Comparison of ENCODE assay signal across 12 cellular contexts in the genomic region with DNA sequence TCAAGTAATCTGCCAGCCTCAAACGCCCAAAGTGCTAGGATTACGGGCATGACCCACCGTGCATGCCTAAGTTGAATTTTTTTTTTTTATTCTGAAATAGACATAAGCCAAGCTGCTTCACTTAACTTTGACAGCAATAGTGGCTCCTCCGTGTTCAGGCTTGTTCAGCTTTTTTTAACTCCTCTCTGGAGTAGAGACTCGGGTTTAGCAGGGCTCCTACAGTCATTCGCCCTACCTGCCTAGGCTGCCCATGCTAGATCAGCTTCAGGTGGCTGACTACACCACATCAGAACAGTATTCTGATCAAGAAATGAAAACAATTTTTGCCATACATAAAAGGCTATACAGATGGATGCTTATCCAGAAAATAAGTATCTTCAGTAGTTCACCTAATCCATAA. TPM values are rescaled to one million over a fixed set of nuclear protein-coding genes. Genes with fewer than 3 reads are reported as not detected.
DNase-seq lines count a peak whose midpoint lies in the region; ATAC-seq and TF ChIP-seq lines count a peak whose summit lies in the region.
"Had no signal": no experiment of that assay in that cellular context is flagged by ENCODE, and none has a peak within 500 bp of the region (broad histone marks: within the 10 kb centered on the region; RNA-seq: fewer than 3 reads in every experiment).

No MANE protein-coding gene starts in this region.

- H3K4me1 ChIP-seq in esophagus (ENCODE audit: control insufficient read depth in 2 of 2, insufficient read depth in 2 of 2, low read length in 1 of 2) (peaks cover 0 to 1% of the 10 kb centered on the region in 2 donors), tibial artery (peaks cover 0 to 43% (median 14%) of the 10 kb centered on the region in 4 donors)

- H3K27me3 Mint-ChIP-seq in activated T-cell treated with anti-CD3 and anti-CD28 coated beads, Interleukin-2, amount 50 U/mL, for 4 hours (ENCODE audit: low read depth): no peaks in the 10 kb centered on the region
- H3K27me3 Mint-ChIP-seq in activated CD8-positive, alpha-beta T cell treated with anti-CD3 and anti-CD28 coated beads for 36 hours: no peaks in the 10 kb centered on the region

- CTCF ChIA-PET in activated CD8-positive, alpha-beta T cell treated with anti-CD3 and anti-CD28 coated beads for 36 hours (lab: Charles Lee): interaction anchor here (1.1 to 3.6 kb wide), 6 partner anchors 8 to 102 kb away, joined by 3 to 20 read pairs (median 4); no protein-coding TSS in a partner anchor
- CTCF ChIA-PET in GM10248 (lab: Yijun Ruan, JAX): interaction anchor here (0.9 to 2.6 kb wide), 3 partner anchors 9 to 14 kb away, joined by 3 to 8 read pairs (median 7); no protein-coding TSS in a partner anchor

- H3K9me3 ChIP-seq in esophagus (ENCODE audit: control insufficient read depth in 2 of 2, insufficient read depth in 1 of 2, low read depth in 1 of 2, low read length in 1 of 2) (no peaks in the 10 kb centered on the region), tibial artery (no peaks in the 10 kb centered on the region)

- DNase-seq in activated T-cell treated with anti-CD3 and anti-CD28 coated beads, Interleukin-2, amount 50 U/mL, for 4 hours: no peak
- DNase-seq in activated T-cell treated with anti-CD3 and anti-CD28 coated beads for 4 hours (no peak), tibial artery (no peak), GM10248 (ENCODE audit: extremely low spot score) (no peak)
- no peak for DNase-seq in activated CD8-positive, alpha-beta T cell treated with anti-CD3 and anti-CD28 coated beads for 36 hours
- DNase-seq in stimulated activated effector memory CD8-positive, alpha-beta T cell treated with anti-CD3 and anti-CD28 coated beads, Interleukin-12 subunit alpha, Interleukin-12 subunit beta, amount 100 ng/mL, for 72 hours (ENCODE audit: low spot score in 2 of 2): no peak
- DNase-seq: activated CD4-positive, CD25-positive, alpha-beta regulatory T cell; activated effector memory CD4-positive, alpha-beta T cell treated with anti-CD3 and anti-CD28 coated beads, Interleukin-2, amount 50 U/mL, for 16 hours; DMS53; NCI-H446 had no signal

- peak overlapping the region; percentile 85 for H3K27ac Mint-ChIP-seq in activated CD8-positive, alpha-beta T cell treated with anti-CD3 and anti-CD28 coated beads for 36 hours
- peak overlapping the region; percentile 20 for H3K27ac Mint-ChIP-seq in stimulated activated effector memory CD8-positive, alpha-beta T cell treated with anti-CD3 and anti-CD28 coated beads, Interleukin-12 subunit alpha, Interleukin-12 subunit beta, amount 100 ng/mL, for 72 hours

- H3K27me3 ChIP-seq in esophagus (ENCODE audit: control insufficient read depth in 1 of 2, insufficient read depth in 2 of 2, low read length in 2 of 2) (no peaks in the 10 kb centered on the region), tibial artery (no peaks in the 10 kb centered on the region)

- ATAC-seq in activated T-cell treated with anti-CD3 and anti-CD28 coated beads, Interleukin-2, amount 50 U/mL, for 4 hours: no peak
- no peak for ATAC-seq in activated CD8-positive, alpha-beta T cell treated with anti-CD3 and anti-CD28 coated beads for 36 hours
- no peak for ATAC-seq in stimulated activated effector memory CD8-positive, alpha-beta T cell treated with anti-CD3 and anti-CD28 coated beads, Interleukin-12 subunit alpha, Interleukin-12 subunit beta, amount 100 ng/mL, for 72 hours
- ATAC-seq in GM18519 (IDR thresholded peaks at IDR 0.05; ENCODE audit: low FRiP score, unreplicated experiment): no peak

- H3K36me3 Mint-ChIP-seq in activated T-cell treated with anti-CD3 and anti-CD28 coated beads, Interleukin-2, amount 50 U/mL, for 4 hours (ENCODE audit: insufficient read depth): peaks cover 4% of the 10 kb centered on the region
- H3K36me3 Mint-ChIP-seq in activated CD8-positive, alpha-beta T cell treated with anti-CD3 and anti-CD28 coated beads for 36 hours (ENCODE audit: low read depth): peaks cover 30% of the 10 kb centered on the region
- H3K36me3 Mint-ChIP-seq in stimulated activated effector memory CD8-positive, alpha-beta T cell treated with anti-CD3 and anti-CD28 coated beads, Interleukin-12 subunit alpha, Interleukin-12 subunit beta, amount 100 ng/mL, for 72 hours: peaks cover 45% of the 10 kb centered on the region

- intact Hi-C loops in activated CD8-positive, alpha-beta T cell treated with anti-CD3 and anti-CD28 coated beads for 36 hours (cut with micrococcal nuclease): no loop called here
- intact Hi-C loops in tibial artery (cut with DNase I; ENCODE audit: low total_unique reads): no loop called here

- no peaks in the 10 kb centered on the region for H3K9me3 Mint-ChIP-seq in activated T-cell treated with anti-CD3 and anti-CD28 coated beads, Interleukin-2, amount 50 U/mL, for 4 hours
- no peaks in the 10 kb centered on the region for H3K9me3 Mint-ChIP-seq in activated CD8-positive, alpha-beta T cell treated with anti-CD3 and anti-CD28 coated beads for 36 hours
- no peaks in the 10 kb centered on the region for H3K9me3 Mint-ChIP-seq in stimulated activated effector memory CD8-positive, alpha-beta T cell treated with anti-CD3 and anti-CD28 coated beads, Interleukin-12 subunit alpha, Interleukin-12 subunit beta, amount 100 ng/mL, for 72 hours

- H3K4me3 ChIP-seq in esophagus (ENCODE audit: low read depth in 1 of 2, low read length in 2 of 2) (no peak overlapping the region), tibial artery (no peak overlapping the region)

- 37 to 48% methylated on average over 6 of the region's 6 CpGs for WGBS in esophagus, 2 donors

- peak overlapping the region; percentile 37 for H3K4me3 Mint-ChIP-seq in activated T-cell treated with anti-CD3 and anti-CD28 coated beads, Interleukin-2, amount 50 U/mL, for 4 hours
- H3K4me3 Mint-ChIP-seq in activated CD8-positive, alpha-beta T cell treated with anti-CD3 and anti-CD28 coated beads for 36 hours: peak overlapping the region; percentile 49
- peak overlapping the region; percentile 51 for H3K4me3 Mint-ChIP-seq in stimulated activated effector memory CD8-positive, alpha-beta T cell treated with anti-CD3 and anti-CD28 coated beads, Interleukin-12 subunit alpha, Interleukin-12 subunit beta, amount 100 ng/mL, for 72 hours

- POLR2A ChIA-PET in activated CD8-positive, alpha-beta T cell treated with anti-CD3 and anti-CD28 coated beads for 36 hours (lab: Charles Lee): interaction anchor here (1.4 to 3.3 kb wide), 3 partner anchors 10 to 15 kb away, joined by 4 to 15 read pairs (median 14); partner anchors contain the start of genes ARID4B and GGPS1
- POLR2A ChIA-PET in GM10248 (lab: Yijun Ruan, JAX): interaction anchor here (0.5 to 1.0 kb wide), 2 partner anchors 11 to 21 kb away, joined by 3 to 6 read pairs; no protein-coding TSS in a partner anchor

- TF ChIP-seq CTCF in activated CD8-positive, alpha-beta T cell treated with anti-CD3 and anti-CD28 coated beads for 36 hours (IDR thresholded peaks at IDR 0.05): no peak
- TF ChIP-seq CTCF in tibial artery (IDR thresholded peaks at IDR 0.05) (no peak), GM10248 (IDR thresholded peaks at IDR 0.05; ENCODE audit: control extremely low read depth, extremely low read depth, low read depth, missing control alignments) (no peak)

- H3K27ac ChIP-seq in esophagus (ENCODE audit: low read depth in 2 of 2, low read length in 1 of 2): peak overlapping the region; percentile 22 to 54
- H3K27ac ChIP-seq in tibial artery: no peak overlapping the region

- H3K4me1 Mint-ChIP-seq in activated T-cell treated with anti-CD3 and anti-CD28 coated beads, Interleukin-2, amount 50 U/mL, for 4 hours (ENCODE audit: low read depth): peaks cover 63% of the 10 kb centered on the region
- peaks cover 58% of the 10 kb centered on the region for H3K4me1 Mint-ChIP-seq in activated CD8-positive, alpha-beta T cell treated with anti-CD3 and anti-CD28 coated beads for 36 hours (ENCODE audit: low read depth)
- peaks cover 40% of the 10 kb centered on the region for H3K4me1 Mint-ChIP-seq in stimulated activated effector memory CD8-positive, alpha-beta T cell treated with anti-CD3 and anti-CD28 coated beads, Interleukin-12 subunit alpha, Interleukin-12 subunit beta, amount 100 ng/mL, for 72 hours

- H3K36me3 ChIP-seq in esophagus (ENCODE audit: control insufficient read depth in 2 of 2, insufficient read depth in 2 of 2, low read length in 1 of 2) (no peaks in the 10 kb centered on the region), tibial artery (peaks cover 0 to 6% (median 6%) of the 10 kb centered on the region in 3 donors)

RNA-seq across cellular contexts. Expression of gene ARID4B, which starts 14.7 kb away (rescaled TPM):
- total RNA-seq in activated T-cell treated with anti-CD3 and anti-CD28 coated beads, Interleukin-2, amount 50 U/mL, for 4 hours: 10 to 100 TPM; 26.9 to 41.5 (median 36.4) TPM
- 10 to 100 TPM; 38.8 to 41.9 TPM for total RNA-seq in activated CD8-positive, alpha-beta T cell treated with anti-CD3 and anti-CD28 coated beads for 36 hours
- 10 to 100 TPM in 1 of 2 donors, 1 to 10 TPM in 1; 7.0 to 12.3 TPM for polyA plus RNA-seq in esophagus

RNA-seq across cellular contexts. Expression of gene GGPS1, which starts 15.1 kb away (rescaled TPM):
- 10 to 100 TPM; 20.9 to 21.9 (median 21.5) TPM for total RNA-seq in activated T-cell treated with anti-CD3 and anti-CD28 coated beads, Interleukin-2, amount 50 U/mL, for 4 hours
- 10 to 100 TPM; 35.4 to 37.8 TPM for total RNA-seq in activated CD8-positive, alpha-beta T cell treated with anti-CD3 and anti-CD28 coated beads for 36 hours
- polyA plus RNA-seq in esophagus: 10 to 100 TPM; 14.8 to 19.6 TPM

RNA-seq across cellular contexts. Expression of gene TBCE, which starts 54.0 kb away (rescaled TPM):
- 10 to 100 TPM; 20.4 to 24.7 (median 23.9) TPM for total RNA-seq in activated T-cell treated with anti-CD3 and anti-CD28 coated beads, Interleukin-2, amount 50 U/mL, for 4 hours
- 10 to 100 TPM; 21.8 to 24.0 TPM for total RNA-seq in activated CD8-positive, alpha-beta T cell treated with anti-CD3 and anti-CD28 coated beads for 36 hours
- polyA plus RNA-seq in esophagus: 10 to 100 TPM; 14.4 to 25.9 TPM

Comparison
In these comparisons a context has a peak if more than half of its experiments do, and no peak if none do; other contexts are left out.
1. H3K27ac ChIP-seq: peak in esophagus (2 of 2); none in tibial artery (0 of 2).
2. Peak in every context shown above with its lines, with median percentiles within 50 percentile points of each other: H3K4me3 Mint-ChIP-seq.